ENCODE assay signal across 25 cellular contexts in genomic region chr12:111269688-111270087, GRCh38.
"Had no signal": no experiment of that assay in that cellular context is flagged by ENCODE, and none has a peak within 500 bp of the region (broad histone marks: within the 10 kb centered on the region; RNA-seq: fewer than 3 reads in every experiment).

No MANE protein-coding gene starts in this region.

- H3K9ac ChIP-seq: KMS-11 had no signal

- H3K4me1 Mint-ChIP-seq: activated B cell treated with CpG ODN at 0.5 μM for 24 hours; activated CD4-positive, alpha-beta T cell treated with anti-CD3 and anti-CD28 coated beads, Interleukin-2, amount 10 ng/mL, durations not matched to agents 24 days and 14 days; activated CD8-positive, alpha-beta memory T cell treated with anti-CD3 and anti-CD28 coated beads, Interleukin-2, amount 10 ng/mL, durations not matched to agents 7 days and 5 days; central memory CD8-positive, alpha-beta T cell had no signal

- H3K36me3 Mint-ChIP-seq: activated CD8-positive, alpha-beta memory T cell treated with anti-CD3 and anti-CD28 coated beads, Interleukin-2, amount 10 ng/mL, durations not matched to agents 7 days and 5 days; activated naive CD4-positive, alpha-beta T cell treated with anti-CD3 and anti-CD28 coated beads, Interleukin-2, amount 50 U/mL, for 24 hours; T-cell had no signal

- DNase-seq: activated B cell treated with CpG ODN at 0.5 μM for 24 hours; activated CD4-positive, alpha-beta T cell treated with anti-CD3 and anti-CD28 coated beads for 1 hour; activated CD4-positive, alpha-beta T cell treated with anti-CD3 and anti-CD28 coated beads, Interleukin-2, amount 10 ng/mL, durations not matched to agents 24 days and 14 days; activated CD4-positive, alpha-beta T cell treated with anti-CD3 and anti-CD28 coated beads, Interleukin-2, amount 50 U/mL, for 48 hours; activated CD8-positive, alpha-beta memory T cell treated with anti-CD3 and anti-CD28 coated beads, Interleukin-2, amount 10 ng/mL, durations not matched to agents 7 days and 5 days; activated effector memory CD4-positive, alpha-beta T cell treated with Interleukin-2 at 50 U/mL for 16 hours; activated naive CD4-positive, alpha-beta T cell; activated T-cell treated with anti-CD3 and anti-CD28 coated beads, Interleukin-2, amount 50 U/mL, for 24 hours; aorta; NCI-H1092; NCI-H1436; NCI-H2029 treated with DMSO at 0.1 percent for 48 hours; NCI-H446; NCI-H524 treated with DMSO at 0.1 percent for 48 hours; NCI-H748 treated with DMSO at 0.1 percent for 48 hours; PC-3; SIG-M5; T-cell; T-helper 2 cell; T1000 had no signal

- H3K27ac Mint-ChIP-seq: activated B cell treated with CpG ODN at 0.5 μM for 24 hours; activated CD4-positive, alpha-beta T cell treated with anti-CD3 and anti-CD28 coated beads, Interleukin-2, amount 10 ng/mL, durations not matched to agents 24 days and 14 days; activated CD8-positive, alpha-beta memory T cell treated with anti-CD3 and anti-CD28 coated beads, Interleukin-2, amount 10 ng/mL, durations not matched to agents 7 days and 5 days; activated naive CD4-positive, alpha-beta T cell treated with anti-CD3 and anti-CD28 coated beads, Interleukin-2, amount 50 U/mL, for 24 hours; activated T-cell treated with anti-CD3 and anti-CD28 coated beads, Interleukin-2, amount 50 U/mL, for 24 hours; activated T-helper 1 cell treated with anti-CD3 and anti-CD28 coated beads, Interleukin-12 subunit alpha, Interleukin-12 subunit beta, Interleukin-2, Interleukin-4 antibody, amounts not matched to agents 30 ng/mL and 10 ng/mL and 1 ng/mL, durations not matched to agents 14 hours and 24 hours and 36 hours had no signal

- H3K4me2 ChIP-seq: KMS-11 had no signal

- H3K4me3 Mint-ChIP-seq: activated B cell treated with CpG ODN at 0.5 μM for 24 hours; activated CD4-positive, alpha-beta T cell treated with anti-CD3 and anti-CD28 coated beads, Interleukin-2, amount 10 ng/mL, durations not matched to agents 24 days and 14 days; activated CD8-positive, alpha-beta memory T cell treated with anti-CD3 and anti-CD28 coated beads, Interleukin-2, amount 10 ng/mL, durations not matched to agents 7 days and 5 days; activated naive CD4-positive, alpha-beta T cell treated with anti-CD3 and anti-CD28 coated beads, Interleukin-2, amount 50 U/mL, for 24 hours; activated T-cell treated with anti-CD3 and anti-CD28 coated beads, Interleukin-2, amount 50 U/mL, for 24 hours; activated T-helper 1 cell treated with anti-CD3 and anti-CD28 coated beads, Interleukin-12 subunit alpha, Interleukin-12 subunit beta, Interleukin-2, Interleukin-4 antibody, amounts not matched to agents 30 ng/mL and 10 ng/mL and 1 ng/mL, durations not matched to agents 14 hours and 24 hours and 36 hours; central memory CD8-positive, alpha-beta T cell; T-cell had no signal

- H3K27ac ChIP-seq: KMS-11, SK-N-MC had no signal

- H3K9me3 Mint-ChIP-seq: activated CD4-positive, alpha-beta T cell treated with anti-CD3 and anti-CD28 coated beads, Interleukin-2, amount 10 ng/mL, durations not matched to agents 24 days and 14 days; activated naive CD4-positive, alpha-beta T cell treated with anti-CD3 and anti-CD28 coated beads, Interleukin-2, amount 50 U/mL, for 24 hours; activated T-cell treated with anti-CD3 and anti-CD28 coated beads, Interleukin-2, amount 50 U/mL, for 24 hours; activated T-helper 1 cell treated with anti-CD3 and anti-CD28 coated beads, Interleukin-12 subunit alpha, Interleukin-12 subunit beta, Interleukin-2, Interleukin-4 antibody, amounts not matched to agents 30 ng/mL and 10 ng/mL and 1 ng/mL, durations not matched to agents 14 hours and 24 hours and 36 hours; central memory CD8-positive, alpha-beta T cell; T-cell had no signal

- H3K4me3 ChIP-seq: SK-N-MC had no signal

- ATAC-seq: activated CD8-positive, alpha-beta memory T cell treated with anti-CD3 and anti-CD28 coated beads, Interleukin-2, amount 10 ng/mL, durations not matched to agents 7 days and 5 days; PC-3; T-cell had no signal

- H3K27me3 Mint-ChIP-seq: activated naive CD4-positive, alpha-beta T cell treated with anti-CD3 and anti-CD28 coated beads, Interleukin-2, amount 50 U/mL, for 24 hours had no signal
